ENCODE assay signal across 8 cellular contexts in genomic region chr6:20708367-20709124, GRCh38.
DNase-seq lines count a peak whose midpoint lies in the region; ATAC-seq and TF ChIP-seq lines count a peak whose summit lies in the region.

No MANE protein-coding gene starts in this region.

- no peaks in the 10 kb centered on the region for H3K27me3 Mint-ChIP-seq in T-helper 2 cell treated with Interferon-gamma antibody and Interleukin-4, amounts not matched to agents 5 μg/mL and 100 μg/mL, for 36 hours (ENCODE audit: low read depth)

- H3K9me2 ChIP-seq in hepatocyte (replicated peaks; ENCODE audit: insufficient read depth): no peaks in the 10 kb centered on the region

- 89% methylated on average over 3 of the region's 3 CpGs for WGBS in hepatocyte (ENCODE audit: low lambda C conversion rate, missing lambda C conversion rate)

- no peaks in the 10 kb centered on the region for H3K4me1 ChIP-seq in hepatocyte (ENCODE audit: insufficient read depth)

- peak; percentile 8 for DNase-seq in activated gamma-delta T cell treated with anti-CD3 and anti-CD28 coated beads, Interleukin-2, amount 50 U/mL, for 16 hours (ENCODE audit: low read depth)
- DNase-seq in activated gamma-delta T cell treated with Interleukin-2 at 50 U/mL for 16 hours: no peak
- DNase-seq in T-helper 2 cell treated with Interferon-gamma antibody and Interleukin-4, amounts not matched to agents 5 μg/mL and 100 μg/mL, for 36 hours (ENCODE audit: low spot score): peak; percentile 40
- no peak for DNase-seq in stimulated activated effector memory CD8-positive, alpha-beta T cell treated with anti-CD3 and anti-CD28 coated beads, Interleukin-12 subunit alpha, Interleukin-12 subunit beta, amount 100 ng/mL, for 72 hours (ENCODE audit: low spot score in 2 of 2)
- DNase-seq in hepatocyte (ENCODE audit: low spot score): no peak
- no peak for DNase-seq in NCI-H1930 (lab: John Stamatoyannopoulos, UW)
- DNase-seq in NCI-H510A (lab: John Stamatoyannopoulos, UW): no peak

- no peak for TF ChIP-seq CTCF in hepatocyte (IDR thresholded peaks at IDR 0.05; ENCODE audit: poor library complexity)

- no peaks in the 10 kb centered on the region for H4K20me1 ChIP-seq in hepatocyte (ENCODE audit: insufficient read depth, poor library complexity, severe bottlenecking)

- no peaks in the 10 kb centered on the region for H3K36me3 ChIP-seq in hepatocyte (replicated peaks; ENCODE audit: insufficient read depth, low read depth)

- no peak overlapping the region for H2AFZ ChIP-seq in hepatocyte

- H3K9me3 Mint-ChIP-seq in T-helper 2 cell treated with Interferon-gamma antibody and Interleukin-4, amounts not matched to agents 5 μg/mL and 100 μg/mL, for 36 hours: no peaks in the 10 kb centered on the region
- H3K9me3 Mint-ChIP-seq in stimulated activated effector memory CD8-positive, alpha-beta T cell treated with anti-CD3 and anti-CD28 coated beads, Interleukin-12 subunit alpha, Interleukin-12 subunit beta, amount 100 ng/mL, for 72 hours: no peaks in the 10 kb centered on the region

- H3K27me3 ChIP-seq in hepatocyte: no peaks in the 10 kb centered on the region

- H3K79me2 ChIP-seq in hepatocyte: peaks cover 3% of the 10 kb centered on the region

- ATAC-seq in HG02870 (IDR thresholded peaks at IDR 0.05; ENCODE audit: unreplicated experiment): peak; percentile 52
- peak; percentile 73 for ATAC-seq in stimulated activated effector memory CD8-positive, alpha-beta T cell treated with anti-CD3 and anti-CD28 coated beads, Interleukin-12 subunit alpha, Interleukin-12 subunit beta, amount 100 ng/mL, for 72 hours

- H3K9me3 ChIP-seq in hepatocyte (ENCODE audit: low read depth): no peaks in the 10 kb centered on the region

- peaks cover 21% of the 10 kb centered on the region for H3K4me1 Mint-ChIP-seq in T-helper 2 cell treated with Interferon-gamma antibody and Interleukin-4, amounts not matched to agents 5 μg/mL and 100 μg/mL, for 36 hours (ENCODE audit: low read depth)
- H3K4me1 Mint-ChIP-seq in stimulated activated effector memory CD8-positive, alpha-beta T cell treated with anti-CD3 and anti-CD28 coated beads, Interleukin-12 subunit alpha, Interleukin-12 subunit beta, amount 100 ng/mL, for 72 hours: peaks cover 45% of the 10 kb centered on the region

- H3K4me3 Mint-ChIP-seq in T-helper 2 cell treated with Interferon-gamma antibody and Interleukin-4, amounts not matched to agents 5 μg/mL and 100 μg/mL, for 36 hours: no peak overlapping the region
- H3K4me3 Mint-ChIP-seq in stimulated activated effector memory CD8-positive, alpha-beta T cell treated with anti-CD3 and anti-CD28 coated beads, Interleukin-12 subunit alpha, Interleukin-12 subunit beta, amount 100 ng/mL, for 72 hours: peak overlapping the region; percentile 2

- no peak overlapping the region for H3K4me2 ChIP-seq in hepatocyte

- no peak overlapping the region for H3K4me3 ChIP-seq in hepatocyte

- no peak overlapping the region for H3K27ac ChIP-seq in hepatocyte

- H3K27ac Mint-ChIP-seq in T-helper 2 cell treated with Interferon-gamma antibody and Interleukin-4, amounts not matched to agents 5 μg/mL and 100 μg/mL, for 36 hours: no peak overlapping the region
- H3K27ac Mint-ChIP-seq in stimulated activated effector memory CD8-positive, alpha-beta T cell treated with anti-CD3 and anti-CD28 coated beads, Interleukin-12 subunit alpha, Interleukin-12 subunit beta, amount 100 ng/mL, for 72 hours: peak overlapping the region; percentile 15

- no peaks in the 10 kb centered on the region for H3K36me3 Mint-ChIP-seq in T-helper 2 cell treated with Interferon-gamma antibody and Interleukin-4, amounts not matched to agents 5 μg/mL and 100 μg/mL, for 36 hours (ENCODE audit: low read depth)
- H3K36me3 Mint-ChIP-seq in stimulated activated effector memory CD8-positive, alpha-beta T cell treated with anti-CD3 and anti-CD28 coated beads, Interleukin-12 subunit alpha, Interleukin-12 subunit beta, amount 100 ng/mL, for 72 hours: no peaks in the 10 kb centered on the region

Comparison
In these comparisons a context has a peak if more than half of its experiments do, and no peak if none do; other contexts are left out.
1. DNase-seq: peak in activated gamma-delta T cell treated with anti-CD3 and anti-CD28 coated beads, Interleukin-2, amount 50 U/mL, for 16 hours (single experiment) and T-helper 2 cell treated with Interferon-gamma antibody and Interleukin-4, amounts not matched to agents 5 μg/mL and 100 μg/mL, for 36 hours (single experiment); none in activated gamma-delta T cell treated with Interleukin-2 at 50 U/mL for 16 hours (single experiment), stimulated activated effector memory CD8-positive, alpha-beta T cell treated with anti-CD3 and anti-CD28 coated beads, Interleukin-12 subunit alpha, Interleukin-12 subunit beta, amount 100 ng/mL, for 72 hours (0 of 2), hepatocyte (single experiment), NCI-H1930 (0 of 2) and NCI-H510A (single experiment).